8 cellular contexts compared by ENCODE assay signal in the genomic region with DNA sequence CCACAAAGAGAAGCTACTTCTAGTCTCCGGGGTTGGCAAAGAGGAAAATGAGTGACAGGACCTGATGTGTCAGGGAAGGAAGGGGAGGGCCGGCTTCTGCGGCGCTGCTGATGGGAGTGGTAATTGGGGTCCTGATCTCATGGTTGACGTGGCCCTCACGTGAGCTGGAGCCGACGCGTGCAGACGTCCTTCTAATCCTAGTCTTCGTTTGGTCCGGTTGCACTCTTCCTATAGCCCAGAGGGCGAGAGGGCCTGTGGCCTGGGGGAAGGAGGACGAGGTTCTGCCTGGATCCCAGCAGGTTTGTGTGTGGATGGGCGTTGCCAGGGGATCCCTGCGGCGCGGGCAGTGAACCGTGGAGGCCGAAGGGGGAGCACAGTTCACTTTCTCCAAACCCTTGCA. TPM values are rescaled to one million over a fixed set of nuclear protein-coding genes. Genes with fewer than 3 reads are reported as not detected.
DNase-seq lines count a peak whose midpoint lies in the region; ATAC-seq and FAIRE-seq lines count a peak whose summit lies in the region.

Gene ARMCX1 (plus strand): TSS at position 186 of the 400 bp plus-strand sequence. CDS start 2,384 bp downstream, outside the sequence.

- H3K4me1 Mint-ChIP-seq in T-helper 17 cell: no peaks in the 10 kb centered on the region

- H3K27ac ChIP-seq in small intestine (ENCODE audit: low read depth in 1 of 2, low read length in 1 of 2): peak within 1 kb of the TSS in 1 of 2 donors; percentile 90

- DNase-seq in AG20443 (ENCODE audit: low spot score) (peak; percentile 83), T-helper 17 cell (no peak), ecto neural progenitor cell (ENCODE audit: low spot score) (peak; percentile 71), kidney tubule cell (ENCODE audit: low spot score) (peak; percentile 62), small intestine (peak; percentile 26)

- H3K9me3 ChIP-seq in T-helper 17 cell (ENCODE audit: control insufficient read depth, low read length, poor library complexity, severe bottlenecking) (no peaks in the 10 kb centered on the region), small intestine (ENCODE audit: control insufficient read depth, low read depth) (no peaks in the 10 kb centered on the region)

- 1 to 34% (median 5%) methylated on average over 14 to 20 of the region's 20 CpGs for WGBS in small intestine, 3 donors

- no peaks in the 10 kb centered on the region for H3K36me3 Mint-ChIP-seq in T-helper 17 cell (ENCODE audit: low read depth)

- no peak for FAIRE-seq in small intestine (lab: Jason Lieb, UNC)

- H3K4me3 ChIP-seq in small intestine (ENCODE audit: low read depth in 1 of 2, low read length in 2 of 2): peak within 1 kb of the TSS; percentile 25 to 40

- no peaks in the 10 kb centered on the region for H3K36me3 ChIP-seq in small intestine (ENCODE audit: control insufficient read depth in 2 of 2, insufficient read depth in 2 of 2, low read length in 2 of 2)

- H3K27ac Mint-ChIP-seq in T-helper 17 cell: no peak within 1 kb of the TSS

- peak; percentile 65 for ATAC-seq in HG02938 (IDR thresholded peaks at IDR 0.05; ENCODE audit: unreplicated experiment)
- ATAC-seq in T-helper 17 cell: peak; percentile 50
- no peak for ATAC-seq in GM21825 (IDR thresholded peaks at IDR 0.05; ENCODE audit: unreplicated experiment)
- ATAC-seq in GM19395 (IDR thresholded peaks at IDR 0.05; ENCODE audit: unreplicated experiment): no peak

- peaks cover 12% of the 10 kb centered on the region for H3K27me3 Mint-ChIP-seq in T-helper 17 cell

- H3K4me1 ChIP-seq in small intestine (ENCODE audit: control insufficient read depth in 2 of 2, insufficient read depth in 1 of 2, low read depth in 1 of 2, low read length in 1 of 2): no peaks in the 10 kb centered on the region

- H3K27me3 ChIP-seq in small intestine (ENCODE audit: control insufficient read depth in 2 of 2, insufficient read depth in 2 of 2, low read length in 2 of 2): no peaks in the 10 kb centered on the region

- peak within 1 kb of the TSS; percentile 70 for H3K4me3 Mint-ChIP-seq in T-helper 17 cell

RNA-seq across cellular contexts. Expression of gene ARMCX1, which starts in this region (rescaled TPM):
- total RNA-seq in T-helper 17 cell: under 1 TPM; 0.21 to 0.30 TPM
- polyA plus RNA-seq in small intestine: 10 to 100 TPM in 1 of 3 donors, 1 to 10 TPM in 2; 2.2 to 11.8 (median 4.3) TPM

Comparison
In these comparisons a context has a peak if more than half of its experiments do, and no peak if none do; other contexts are left out.
1. Peak in ATAC-seq in T-helper 17 cell; RNA of the gene not detected or under 1 TPM.
2. DNase-seq: peak in AG20443 (single experiment), ecto neural progenitor cell (single experiment), kidney tubule cell (single experiment) and small intestine (single experiment); none in T-helper 17 cell (0 of 3).